Comparison of ENCODE assay signal across 10 cellular contexts in genomic region chr17:82531431-82531881, GRCh38. TPM values are rescaled to one million over a fixed set of nuclear protein-coding genes. Genes with fewer than 3 reads are reported as not detected.
A peak's percentile ranks its signal among the peaks of the same experiment; 100 is the strongest.
DNase-seq lines count a peak whose midpoint lies in the region; ATAC-seq and TF ChIP-seq lines count a peak whose summit lies in the region.
"Had no signal": no experiment of that assay in that cellular context is flagged by ENCODE, and none has a peak within 500 bp of the region (broad histone marks: within the 10 kb centered on the region; RNA-seq: fewer than 3 reads in every experiment).

No MANE protein-coding gene starts in this region.

- peak overlapping the region; percentile 21 for H3K4me3 ChIP-seq in GM23248

- H3F3A ChIP-seq in GM23248 (ENCODE audit: insufficient read depth) = peaks cover 47% of the 10 kb centered on the region

- H2AFZ ChIP-seq in GM23248 = no peak overlapping the region
- H2AFZ ChIP-seq: parathyroid adenoma had no signal

- H3K27ac ChIP-seq in GM23248 = peak overlapping the region; percentile 68
- H3K27ac ChIP-seq in caudate nucleus (ENCODE audit: low read depth, low read length) = no peak overlapping the region
- H3K27ac ChIP-seq: parathyroid adenoma had no signal

- H3K27me3 ChIP-seq in GM23248 (replicated peaks; ENCODE audit: insufficient read depth) = no peaks in the 10 kb centered on the region

- intact Hi-C loops in left colon (cut with DNase I, micrococcal nuclease) = no loop called here

- H3K9ac ChIP-seq in GM23248 = peak overlapping the region; percentile 46
- H3K9ac ChIP-seq: parathyroid adenoma had no signal

- no peak for TF ChIP-seq POLR2A in GM18505 (IDR thresholded peaks at IDR 0.05; ENCODE audit: borderline replicate concordance, extremely low read depth, insufficient read depth, insufficient read length)

- in situ Hi-C loops in GM23248 (cut with MboI) = no loop called here

- peak overlapping the region; percentile 81 to 88 for H3K27ac Mint-ChIP-seq in activated naive CD4-positive, alpha-beta T cell treated with anti-CD3 and anti-CD28 coated beads, Interleukin-2, amount 50 U/mL, for 72 hours

- no peaks in the 10 kb centered on the region for H3K36me3 ChIP-seq in GM23248 (ENCODE audit: low read depth)

- no peaks in the 10 kb centered on the region for H3K9me3 ChIP-seq in GM23248 (ENCODE audit: low read depth)

- peak; percentile 61 to 74 for ATAC-seq in activated naive CD4-positive, alpha-beta T cell treated with anti-CD3 and anti-CD28 coated beads, Interleukin-2, amount 50 U/mL, for 72 hours
- no peak for ATAC-seq in left colon
- ATAC-seq in GM18505 (IDR thresholded peaks at IDR 0.05; ENCODE audit: unreplicated experiment) = no peak

- DNase-seq in A172 (ENCODE audit: low spot score) = peak; percentile 75
- DNase-seq in GM23248 = peak; percentile 88
- no peak for DNase-seq in activated naive CD4-positive, alpha-beta T cell treated with anti-CD3 and anti-CD28 coated beads, Interleukin-2, amount 50 U/mL, for 72 hours (ENCODE audit: low spot score in 2 of 2)
- DNase-seq in iris pigment epithelial cell (ENCODE audit: low read depth) = peak; percentile 91
- no peak for DNase-seq in left colon
- DNase-seq in caudate nucleus (lab: John Stamatoyannopoulos, UW) = no peak
- no peak for DNase-seq in NCI-H2227 treated with DMSO at 0.1 percent for 48 hours (lab: John Stamatoyannopoulos, UW)
- DNase-seq: stimulated activated naive CD4-positive, alpha-beta T cell treated with Interleukin-2 at 50 U/mL for 16 hours had no signal

- H3K9me2 ChIP-seq in GM23248 (ENCODE audit: insufficient read depth) = no peaks in the 10 kb centered on the region

- no peaks in the 10 kb centered on the region for H3K9me3 Mint-ChIP-seq in activated naive CD4-positive, alpha-beta T cell treated with anti-CD3 and anti-CD28 coated beads, Interleukin-2, amount 50 U/mL, for 72 hours

- H3K4me2 ChIP-seq in GM23248 (ENCODE audit: unreplicated experiment) = peak overlapping the region; percentile 37

- peaks cover 47% of the 10 kb centered on the region for H3K4me1 ChIP-seq in GM23248 (ENCODE audit: insufficient read depth)

- H3K36me3 Mint-ChIP-seq in activated naive CD4-positive, alpha-beta T cell treated with anti-CD3 and anti-CD28 coated beads, Interleukin-2, amount 50 U/mL, for 72 hours = no peaks in the 10 kb centered on the region

- H3K79me2 ChIP-seq in GM23248 (ENCODE audit: insufficient read depth) = peaks cover 99% of the 10 kb centered on the region

- 45 to 50% methylated on average over 7 of the region's 7 CpGs for WGBS in GM23248 (ENCODE audit: low coverage in 1 of 2, low lambda C conversion rate in 2 of 2, missing lambda C conversion rate in 2 of 2), 2 experiments

- H4K20me1 ChIP-seq in GM23248 (ENCODE audit: insufficient read depth) = peaks cover 41% of the 10 kb centered on the region

RNA-seq across cellular contexts. Expression of gene FOXK2, which starts 11.9 kb away (rescaled TPM):
- 33.6 and 37.0 TPM in 2 replicates for total RNA-seq in A172 (2014; rRNA removed; shearing (Covaris generic))
- 38.4 and 43.0 TPM in 2 replicates for total RNA-seq in GM23248 (2014; rRNA removed; shearing (Covaris generic))
- 5.6 and 6.6 TPM in 2 replicates for polyA plus RNA-seq in GM23248 (2016; fragmentation: Nextera tagmentation; extraction: Ambion mirVana)
- 10 to 100 TPM; 56.2 to 67.4 TPM for total RNA-seq in activated naive CD4-positive, alpha-beta T cell treated with anti-CD3 and anti-CD28 coated beads, Interleukin-2, amount 50 U/mL, for 72 hours
- 10 to 100 TPM; 40.4 to 48.7 TPM for total RNA-seq in left colon

Comparison
In these comparisons a context has a peak if more than half of its experiments do, and no peak if none do; other contexts are left out.
1. DNase-seq: peak in A172 (single experiment), GM23248 (single experiment) and iris pigment epithelial cell (single experiment); none in activated naive CD4-positive, alpha-beta T cell treated with anti-CD3 and anti-CD28 coated beads, Interleukin-2, amount 50 U/mL, for 72 hours (0 of 2), left colon (0 of 2), caudate nucleus (0 of 61) and NCI-H2227 treated with DMSO at 0.1 percent for 48 hours (single experiment).
2. ATAC-seq: peak in activated naive CD4-positive, alpha-beta T cell treated with anti-CD3 and anti-CD28 coated beads, Interleukin-2, amount 50 U/mL, for 72 hours (2 of 2); none in left colon (single experiment) and GM18505 (single experiment).